Comparison of ENCODE assay signal across 1 cellular context in genomic region chr4:6524436-6524835, GRCh38.
TF ChIP-seq lines count a peak whose summit lies in the region.

No MANE protein-coding gene starts in this region.

TF ChIP-seq in H1, 55 proteins besides CTCF, POLR2A, EP300 and RAD21 (continued from another document):
- TF ChIP-seq, protein P1, sequence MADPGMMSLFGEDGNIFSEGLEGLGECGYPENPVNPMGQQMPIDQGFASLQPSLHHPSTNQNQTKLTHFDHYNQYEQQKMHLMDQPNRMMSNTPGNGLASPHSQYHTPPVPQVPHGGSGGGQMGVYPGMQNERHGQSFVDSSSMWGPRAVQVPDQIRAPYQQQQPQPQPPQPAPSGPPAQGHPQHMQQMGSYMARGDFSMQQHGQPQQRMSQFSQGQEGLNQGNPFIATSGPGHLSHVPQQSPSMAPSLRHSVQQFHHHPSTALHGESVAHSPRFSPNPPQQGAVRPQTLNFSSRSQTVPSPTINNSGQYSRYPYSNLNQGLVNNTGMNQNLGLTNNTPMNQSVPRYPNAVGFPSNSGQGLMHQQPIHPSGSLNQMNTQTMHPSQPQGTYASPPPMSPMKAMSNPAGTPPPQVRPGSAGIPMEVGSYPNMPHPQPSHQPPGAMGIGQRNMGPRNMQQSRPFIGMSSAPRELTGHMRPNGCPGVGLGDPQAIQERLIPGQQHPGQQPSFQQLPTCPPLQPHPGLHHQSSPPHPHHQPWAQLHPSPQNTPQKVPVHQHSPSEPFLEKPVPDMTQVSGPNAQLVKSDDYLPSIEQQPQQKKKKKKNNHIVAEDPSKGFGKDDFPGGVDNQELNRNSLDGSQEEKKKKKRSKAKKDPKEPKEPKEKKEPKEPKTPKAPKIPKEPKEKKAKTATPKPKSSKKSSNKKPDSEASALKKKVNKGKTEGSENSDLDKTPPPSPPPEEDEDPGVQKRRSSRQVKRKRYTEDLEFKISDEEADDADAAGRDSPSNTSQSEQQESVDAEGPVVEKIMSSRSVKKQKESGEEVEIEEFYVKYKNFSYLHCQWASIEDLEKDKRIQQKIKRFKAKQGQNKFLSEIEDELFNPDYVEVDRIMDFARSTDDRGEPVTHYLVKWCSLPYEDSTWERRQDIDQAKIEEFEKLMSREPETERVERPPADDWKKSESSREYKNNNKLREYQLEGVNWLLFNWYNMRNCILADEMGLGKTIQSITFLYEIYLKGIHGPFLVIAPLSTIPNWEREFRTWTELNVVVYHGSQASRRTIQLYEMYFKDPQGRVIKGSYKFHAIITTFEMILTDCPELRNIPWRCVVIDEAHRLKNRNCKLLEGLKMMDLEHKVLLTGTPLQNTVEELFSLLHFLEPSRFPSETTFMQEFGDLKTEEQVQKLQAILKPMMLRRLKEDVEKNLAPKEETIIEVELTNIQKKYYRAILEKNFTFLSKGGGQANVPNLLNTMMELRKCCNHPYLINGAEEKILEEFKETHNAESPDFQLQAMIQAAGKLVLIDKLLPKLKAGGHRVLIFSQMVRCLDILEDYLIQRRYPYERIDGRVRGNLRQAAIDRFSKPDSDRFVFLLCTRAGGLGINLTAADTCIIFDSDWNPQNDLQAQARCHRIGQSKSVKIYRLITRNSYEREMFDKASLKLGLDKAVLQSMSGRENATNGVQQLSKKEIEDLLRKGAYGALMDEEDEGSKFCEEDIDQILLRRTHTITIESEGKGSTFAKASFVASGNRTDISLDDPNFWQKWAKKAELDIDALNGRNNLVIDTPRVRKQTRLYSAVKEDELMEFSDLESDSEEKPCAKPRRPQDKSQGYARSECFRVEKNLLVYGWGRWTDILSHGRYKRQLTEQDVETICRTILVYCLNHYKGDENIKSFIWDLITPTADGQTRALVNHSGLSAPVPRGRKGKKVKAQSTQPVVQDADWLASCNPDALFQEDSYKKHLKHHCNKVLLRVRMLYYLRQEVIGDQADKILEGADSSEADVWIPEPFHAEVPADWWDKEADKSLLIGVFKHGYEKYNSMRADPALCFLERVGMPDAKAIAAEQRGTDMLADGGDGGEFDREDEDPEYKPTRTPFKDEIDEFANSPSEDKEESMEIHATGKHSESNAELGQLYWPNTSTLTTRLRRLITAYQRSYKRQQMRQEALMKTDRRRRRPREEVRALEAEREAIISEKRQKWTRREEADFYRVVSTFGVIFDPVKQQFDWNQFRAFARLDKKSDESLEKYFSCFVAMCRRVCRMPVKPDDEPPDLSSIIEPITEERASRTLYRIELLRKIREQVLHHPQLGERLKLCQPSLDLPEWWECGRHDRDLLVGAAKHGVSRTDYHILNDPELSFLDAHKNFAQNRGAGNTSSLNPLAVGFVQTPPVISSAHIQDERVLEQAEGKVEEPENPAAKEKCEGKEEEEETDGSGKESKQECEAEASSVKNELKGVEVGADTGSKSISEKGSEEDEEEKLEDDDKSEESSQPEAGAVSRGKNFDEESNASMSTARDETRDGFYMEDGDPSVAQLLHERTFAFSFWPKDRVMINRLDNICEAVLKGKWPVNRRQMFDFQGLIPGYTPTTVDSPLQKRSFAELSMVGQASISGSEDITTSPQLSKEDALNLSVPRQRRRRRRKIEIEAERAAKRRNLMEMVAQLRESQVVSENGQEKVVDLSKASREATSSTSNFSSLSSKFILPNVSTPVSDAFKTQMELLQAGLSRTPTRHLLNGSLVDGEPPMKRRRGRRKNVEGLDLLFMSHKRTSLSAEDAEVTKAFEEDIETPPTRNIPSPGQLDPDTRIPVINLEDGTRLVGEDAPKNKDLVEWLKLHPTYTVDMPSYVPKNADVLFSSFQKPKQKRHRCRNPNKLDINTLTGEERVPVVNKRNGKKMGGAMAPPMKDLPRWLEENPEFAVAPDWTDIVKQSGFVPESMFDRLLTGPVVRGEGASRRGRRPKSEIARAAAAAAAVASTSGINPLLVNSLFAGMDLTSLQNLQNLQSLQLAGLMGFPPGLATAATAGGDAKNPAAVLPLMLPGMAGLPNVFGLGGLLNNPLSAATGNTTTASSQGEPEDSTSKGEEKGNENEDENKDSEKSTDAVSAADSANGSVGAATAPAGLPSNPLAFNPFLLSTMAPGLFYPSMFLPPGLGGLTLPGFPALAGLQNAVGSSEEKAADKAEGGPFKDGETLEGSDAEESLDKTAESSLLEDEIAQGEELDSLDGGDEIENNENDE (IDR thresholded peaks at IDR 0.05; ENCODE audit: insufficient replicate concordance, low read length), result no peak
- TF ChIP-seq CTBP2 (IDR thresholded peaks at IDR 0.05; ENCODE audit: borderline replicate concordance, insufficient read depth, insufficient read length, low read length), result no peak
- no peak for TF ChIP-seq SIRT6 (IDR thresholded peaks at IDR 0.05; ENCODE audit: low read length)
- no peak for TF ChIP-seq GTF2F1 (IDR thresholded peaks at IDR 0.05; ENCODE audit: borderline replicate concordance, low read depth, low read length)
- TF ChIP-seq TBP (IDR thresholded peaks at IDR 0.05; ENCODE audit: low read depth, low read length), result no peak
- TF ChIP-seq RNF2 (IDR thresholded peaks at IDR 0.05; ENCODE audit: borderline replicate concordance, low read depth, low read length, missing control alignments, poor library complexity, severe bottlenecking), result no peak
- no peak for TF ChIP-seq CHD2 (IDR thresholded peaks at IDR 0.05; ENCODE audit: low read length)
- TF ChIP-seq MAX (IDR thresholded peaks at IDR 0.05), result no peak
- TF ChIP-seq JUND (IDR thresholded peaks at IDR 0.05; ENCODE audit: low read length), result no peak
- TF ChIP-seq BRCA1 (IDR thresholded peaks at IDR 0.05; ENCODE audit: low read depth, low read length), result no peak
- TF ChIP-seq KDM4A (IDR thresholded peaks at IDR 0.05; ENCODE audit: low read depth, low read length, severe bottlenecking), result no peak
- no peak for TF ChIP-seq TEAD4 (IDR thresholded peaks at IDR 0.05; ENCODE audit: low read depth, low read length)
- no peak for TF ChIP-seq MAFK (IDR thresholded peaks at IDR 0.05; ENCODE audit: low read depth, low read length)
- no peak for TF ChIP-seq SP4 (IDR thresholded peaks at IDR 0.05; ENCODE audit: low read length)
